In genomic region chr10:61592581-61592980, GRCh38 we compare ENCODE assay signal across 8 cellular contexts.
A peak's percentile ranks its signal among the peaks of the same experiment; 100 is the strongest.
DNase-seq lines count a peak whose midpoint lies in the region; ATAC-seq, FAIRE-seq and TF ChIP-seq lines count a peak whose summit lies in the region.

No MANE protein-coding gene starts in this region.

- H2AFZ ChIP-seq in mesenchymal stem cell (ENCODE audit: low read depth, low read length): no peak overlapping the region

- no peak overlapping the region for H2BK120ac ChIP-seq in mesenchymal stem cell (ENCODE audit: low read depth, low read length)

- H3K14ac ChIP-seq in mesenchymal stem cell (ENCODE audit: low read length in 2 of 2): no peak overlapping the region

- no peak overlapping the region for H3K23ac ChIP-seq in mesenchymal stem cell (ENCODE audit: low read length in 2 of 2)

- H2BK5ac ChIP-seq in mesenchymal stem cell (ENCODE audit: low read depth, low read length, poor library complexity, severe bottlenecking): no peak overlapping the region

- peak overlapping the region; percentile 21 to 23 for H2BK12ac ChIP-seq in mesenchymal stem cell (ENCODE audit: low read length in 2 of 2)

- ATAC-seq in HG02759 (IDR thresholded peaks at IDR 0.05; ENCODE audit: unreplicated experiment): peak; percentile 54
- peak; percentile 47; the same call in 1 of the 3 replicates for ATAC-seq in SK-N-SH treated with all-trans-retinoic acid at 6 μM for 48 hours

- H3K4me1 ChIP-seq in mesenchymal stem cell (ENCODE audit: control insufficient read depth, insufficient read depth, low read depth, low read length): peaks cover 4% of the 10 kb centered on the region

- no peak for FAIRE-seq in frontal cortex (lab: Jason Lieb, UNC)

- H2AK5ac ChIP-seq in mesenchymal stem cell (ENCODE audit: low read length, severe bottlenecking): no peak overlapping the region

- no peak overlapping the region for H3K9ac ChIP-seq in mesenchymal stem cell (ENCODE audit: low read length)

- no peak overlapping the region for H2BK15ac ChIP-seq in mesenchymal stem cell (ENCODE audit: low read depth, poor library complexity, severe bottlenecking)

- DNase-seq in GM13976 (ENCODE audit: low spot score): no peak
- DNase-seq in mesenchymal stem cell: no peak
- DNase-seq in frontal cortex (ENCODE audit: low spot score in 2 of 2): no peak
- DNase-seq in activated CD8-positive, alpha-beta memory T cell treated with anti-CD3 and anti-CD28 coated beads for 24 hours: no peak
- no peak for DNase-seq in midbrain (lab: John Stamatoyannopoulos, UW)
- no peak for DNase-seq in dorsolateral prefrontal cortex

- no peak overlapping the region for H3K4ac ChIP-seq in mesenchymal stem cell (ENCODE audit: low read depth in 1 of 2, low read length in 2 of 2)

- H3K27me3 ChIP-seq in mesenchymal stem cell (ENCODE audit: control insufficient read depth in 1 of 2, insufficient read depth in 1 of 2, low read length in 2 of 2) (no peaks in the 10 kb centered on the region), dorsolateral prefrontal cortex (no peaks in the 10 kb centered on the region)

- intact Hi-C loops in dorsolateral prefrontal cortex (cut with DNase I): no loop called here

- H3K36me3 ChIP-seq in mesenchymal stem cell (ENCODE audit: control insufficient read depth in 1 of 2, insufficient read depth in 2 of 2, low read depth in 1 of 2, low read length in 2 of 2): no peaks in the 10 kb centered on the region

- in situ Hi-C loops in GM13976 (cut with MboI; ENCODE audit: low sequenced_read_pairs, unreplicated experiment): no loop called here

- H4K8ac ChIP-seq in mesenchymal stem cell (ENCODE audit: low read length): no peak overlapping the region

- peak; percentile 25 for TF ChIP-seq CTCF in GM13976 (IDR thresholded peaks at IDR 0.05; ENCODE audit: borderline replicate concordance, control extremely low read depth, extremely low read depth, insufficient read depth, missing control alignments)
- TF ChIP-seq CTCF in dorsolateral prefrontal cortex (IDR thresholded peaks at IDR 0.05 in 54 of 56, conservative IDR thresholded peaks at IDR 0.05 in 2 of 56; ENCODE audit: low read depth in 1 of 56, partially characterized antibody in 56 of 56): peak in 13 of 56 donors; percentile 5 to 39 (median 22)

- no peak overlapping the region for H3K4me3 ChIP-seq in mesenchymal stem cell (ENCODE audit: insufficient read depth in 1 of 2, low read depth in 1 of 2, low read length in 2 of 2)
- H3K4me3 ChIP-seq in dorsolateral prefrontal cortex: no peak overlapping the region

- H3K18ac ChIP-seq in mesenchymal stem cell (ENCODE audit: low read depth in 1 of 2, low read length in 2 of 2): peak overlapping the region; percentile 1 to 18

- 67% methylated on average over 1 of the region's 2 CpGs for WGBS in mesenchymal stem cell

- no peaks in the 10 kb centered on the region for H3K9me3 ChIP-seq in mesenchymal stem cell (ENCODE audit: control insufficient read depth, low read length)

- H3K79me1 ChIP-seq in mesenchymal stem cell (replicated peaks; ENCODE audit: low read length, poor library complexity, severe bottlenecking): no peaks in the 10 kb centered on the region

- H3K27ac ChIP-seq in mesenchymal stem cell (ENCODE audit: low read length, poor library complexity, severe bottlenecking): no peak overlapping the region
- H3K27ac ChIP-seq in dorsolateral prefrontal cortex: no peak overlapping the region

- peak overlapping the region; percentile 75 for H4K91ac ChIP-seq in mesenchymal stem cell (ENCODE audit: low read length)

- H3K4me2 ChIP-seq in mesenchymal stem cell (ENCODE audit: low read length, poor library complexity, severe bottlenecking): no peak overlapping the region

TF ChIP-seq in SK-N-SH treated with all-trans-retinoic acid at 6 μM for 48 hours, 23 proteins besides CTCF, POLR2A, EP300 and RAD21:
- TF ChIP-seq ZC3H10 (CRISPR knock-in tag; IDR thresholded peaks at IDR 0.05): no peak
- TF ChIP-seq TCF4 (CRISPR knock-in tag; IDR thresholded peaks at IDR 0.05; ENCODE audit: borderline replicate concordance): no peak
- TF ChIP-seq RARB (CRISPR knock-in tag; IDR thresholded peaks at IDR 0.05): no peak
- TF ChIP-seq ESRRG (CRISPR knock-in tag; IDR thresholded peaks at IDR 0.05): no peak
- no peak for TF ChIP-seq POU6F1 (CRISPR knock-in tag; IDR thresholded peaks at IDR 0.05; ENCODE audit: borderline replicate concordance, low read depth)
- TF ChIP-seq ZFP30 (CRISPR knock-in tag; IDR thresholded peaks at IDR 0.05): no peak
- TF ChIP-seq ARNTL (CRISPR knock-in tag; IDR thresholded peaks at IDR 0.05; ENCODE audit: borderline replicate concordance, low read depth): no peak
- TF ChIP-seq PATZ1 (CRISPR knock-in tag; IDR thresholded peaks at IDR 0.05; ENCODE audit: borderline replicate concordance): no peak
- TF ChIP-seq ZNF565 (CRISPR knock-in tag; conservative IDR thresholded peaks at IDR 0.05; ENCODE audit: low read depth): no peak
- no peak for TF ChIP-seq SNAI2 (CRISPR knock-in tag; IDR thresholded peaks at IDR 0.05)
- no peak for TF ChIP-seq PPARA (CRISPR knock-in tag; IDR thresholded peaks at IDR 0.05; ENCODE audit: borderline replicate concordance)
- no peak for TF ChIP-seq CSRNP3 (CRISPR knock-in tag; IDR thresholded peaks at IDR 0.05)
- TF ChIP-seq ZFP3 (CRISPR knock-in tag; IDR thresholded peaks at IDR 0.05): no peak
- TF ChIP-seq CREB5 (CRISPR knock-in tag; IDR thresholded peaks at IDR 0.05; ENCODE audit: low read depth): no peak
- TF ChIP-seq ISL1 (CRISPR knock-in tag; IDR thresholded peaks at IDR 0.05): no peak
- TF ChIP-seq BACH2 (CRISPR knock-in tag; IDR thresholded peaks at IDR 0.05; ENCODE audit: borderline replicate concordance): no peak
- TF ChIP-seq TOX (CRISPR knock-in tag; IDR thresholded peaks at IDR 0.05; ENCODE audit: borderline replicate concordance): no peak
